Comparison of ENCODE assay signal across 22 cellular contexts in genomic region chr2:55743583-55743982, GRCh38. TPM values are rescaled to one million over a fixed set of nuclear protein-coding genes. Genes with fewer than 3 reads are reported as not detected.
DNase-seq lines count a peak whose midpoint lies in the region; ATAC-seq, FAIRE-seq and TF ChIP-seq lines count a peak whose summit lies in the region.
"Had no signal": no experiment of that assay in that cellular context is flagged by ENCODE, and none has a peak within 500 bp of the region (broad histone marks: within the 10 kb centered on the region; RNA-seq: fewer than 3 reads in every experiment).

No MANE protein-coding gene starts in this region.

- no peak overlapping the region for H3K27ac ChIP-seq in keratinocyte (ENCODE audit: control insufficient read depth, insufficient read depth, low read length)
- H3K27ac ChIP-seq: C4-2B, gastrocnemius medialis, right atrium auricular region had no signal

- no peak overlapping the region for H3K9ac ChIP-seq in keratinocyte (ENCODE audit: control insufficient read depth, extremely low read depth, insufficient read depth, low read length)

- H3K27me3 ChIP-seq in Caco-2 (replicated peaks; ENCODE audit: control insufficient read depth, insufficient read depth, low read length) (no peaks in the 10 kb centered on the region), keratinocyte (ENCODE audit: control insufficient read depth, extremely low read depth, insufficient read depth, low read length) (no peaks in the 10 kb centered on the region)
- H3K27me3 ChIP-seq: gastrocnemius medialis, MG63, right atrium auricular region had no signal

- H3K27ac Mint-ChIP-seq in Caco-2 (ENCODE audit: unreplicated experiment) (peak overlapping the region; percentile 50), immature natural killer cell (no peak overlapping the region), osteocyte (ENCODE audit: unreplicated experiment) (no peak overlapping the region)
- H3K27ac Mint-ChIP-seq: activated CD8-positive, alpha-beta T cell treated with anti-CD3 and anti-CD28 coated beads, Interleukin-2, amount 10 ng/mL, durations not matched to agents 7 days and 5 days; activated naive CD4-positive, alpha-beta T cell treated with anti-CD3 and anti-CD28 coated beads, Interleukin-2, amount 50 U/mL, for 24 hours; dendritic cell treated with granulocyte-macrophage colony-stimulating factor and Interleukin-4, amounts not matched to agents 40 ng/mL and 50 ng/mL, for 4 days; naive thymus-derived CD4-positive, alpha-beta T cell had no signal

- H3K4me3 Mint-ChIP-seq in Caco-2 (ENCODE audit: unreplicated experiment) (peak overlapping the region; percentile 54), immature natural killer cell (no peak overlapping the region), osteocyte (ENCODE audit: unreplicated experiment) (no peak overlapping the region)
- H3K4me3 Mint-ChIP-seq: activated CD8-positive, alpha-beta T cell treated with anti-CD3 and anti-CD28 coated beads, Interleukin-2, amount 10 ng/mL, durations not matched to agents 7 days and 5 days; activated naive CD4-positive, alpha-beta T cell treated with anti-CD3 and anti-CD28 coated beads, Interleukin-2, amount 50 U/mL, for 24 hours; dendritic cell treated with granulocyte-macrophage colony-stimulating factor and Interleukin-4, amounts not matched to agents 40 ng/mL and 50 ng/mL, for 4 days; naive thymus-derived CD4-positive, alpha-beta T cell had no signal

- no peaks in the 10 kb centered on the region for H3K9me1 ChIP-seq in keratinocyte (ENCODE audit: control insufficient read depth, extremely low read depth, insufficient read depth, low read length)

- POLR2A ChIA-PET in Caco-2 (lab: Charles Lee), result no interaction called here

- intact Hi-C loops in Caco-2 (cut with micrococcal nuclease; ENCODE audit: unreplicated experiment), result no loop called here

- dilution Hi-C loops in keratinocyte (cut with MboI; ENCODE audit: extremely low pct_ligation_motif_present, low sequenced_read_pairs), result no loop called here

- DNase-seq in Caco-2 (no peak), astrocyte of the cerebellum (ENCODE audit: low read depth) (peak; percentile 62), keratinocyte (ENCODE audit: low read depth, low spot score) (no peak), cerebellar cortex (ENCODE audit: low spot score) (no peak), immature natural killer cell (no peak), T1000 (lab: John Stamatoyannopoulos, UW) (no peak), osteocyte (ENCODE audit: extremely low spot score, unreplicated experiment) (no peak)
- DNase-seq: activated CD8-positive, alpha-beta T cell treated with anti-CD3 and anti-CD28 coated beads, Interleukin-2, amount 10 ng/mL, durations not matched to agents 7 days and 5 days; gastrocnemius medialis; GDM1; MG63; naive thymus-derived CD4-positive, alpha-beta T cell; NCI-H345; RPMI8226; stimulated activated CD4-positive, alpha-beta T cell treated with anti-CD3 and anti-CD28 coated beads, Interleukin-4, amount 100 ng/mL, for 4 hours; stimulated activated naive CD4-positive, alpha-beta T cell treated with Interleukin-2 at 50 U/mL for 16 hours had no signal

- H3K4me2 ChIP-seq in keratinocyte (ENCODE audit: control insufficient read depth, extremely low read depth, insufficient read depth, low read depth, low read length), result no peak overlapping the region

- H3K79me2 ChIP-seq in keratinocyte (ENCODE audit: control insufficient read depth, insufficient read depth, low read length), result no peaks in the 10 kb centered on the region

- H3K4me3 ChIP-seq in Caco-2 (ENCODE audit: low read depth, low read length) (no peak overlapping the region), astrocyte of the cerebellum (ENCODE audit: low read depth, low read length) (no peak overlapping the region), keratinocyte (ENCODE audit: control insufficient read depth in 2 of 3, extremely low read depth in 1 of 3, insufficient read depth in 2 of 3, low read depth in 1 of 3, low read length in 3 of 3) (no peak overlapping the region)
- H3K4me3 ChIP-seq: gastrocnemius medialis, MG63, right atrium auricular region had no signal

- peak overlapping the region; percentile 29 for H2AFZ ChIP-seq in keratinocyte (ENCODE audit: control insufficient read depth, low read length)

- H3K27me3 Mint-ChIP-seq in Caco-2 (ENCODE audit: insufficient read depth, unreplicated experiment) (no peaks in the 10 kb centered on the region), immature natural killer cell (ENCODE audit: low read depth in 3 of 3) (peaks cover 2 to 13% (median 2%) of the 10 kb centered on the region in 3 donors), osteocyte (ENCODE audit: unreplicated experiment) (peaks cover 12% of the 10 kb centered on the region)
- H3K27me3 Mint-ChIP-seq: dendritic cell treated with granulocyte-macrophage colony-stimulating factor and Interleukin-4, amounts not matched to agents 40 ng/mL and 50 ng/mL, for 4 days had no signal

- H3K36me3 Mint-ChIP-seq in Caco-2 (ENCODE audit: insufficient read depth, unreplicated experiment) (peaks cover 5% of the 10 kb centered on the region), immature natural killer cell (no peaks in the 10 kb centered on the region), osteocyte (ENCODE audit: unreplicated experiment) (no peaks in the 10 kb centered on the region)
- H3K36me3 Mint-ChIP-seq: activated naive CD4-positive, alpha-beta T cell treated with anti-CD3 and anti-CD28 coated beads, Interleukin-2, amount 50 U/mL, for 24 hours had no signal

- H3K9me3 Mint-ChIP-seq in Caco-2 (ENCODE audit: unreplicated experiment) (peaks cover 16% of the 10 kb centered on the region), immature natural killer cell (peaks cover 0 to 5% (median 0%) of the 10 kb centered on the region in 6 donors), osteocyte (ENCODE audit: unreplicated experiment) (no peaks in the 10 kb centered on the region)
- H3K9me3 Mint-ChIP-seq: dendritic cell treated with granulocyte-macrophage colony-stimulating factor and Interleukin-4, amounts not matched to agents 40 ng/mL and 50 ng/mL, for 4 days had no signal

- no peaks in the 10 kb centered on the region for H4K20me1 ChIP-seq in keratinocyte (ENCODE audit: control insufficient read depth, extremely low read depth, insufficient read depth, low read length)

- H3K36me3 ChIP-seq in Caco-2 (ENCODE audit: control insufficient read depth, insufficient read depth, low read length) (no peaks in the 10 kb centered on the region), keratinocyte (ENCODE audit: control insufficient read depth in 2 of 2, extremely low read depth in 1 of 2, insufficient read depth in 2 of 2, low read length in 2 of 2) (no peaks in the 10 kb centered on the region)
- H3K36me3 ChIP-seq: gastrocnemius medialis, MG63, right atrium auricular region had no signal

- peak; percentile 48 for ATAC-seq in HG03039 (IDR thresholded peaks at IDR 0.05; ENCODE audit: unreplicated experiment)
- ATAC-seq: activated CD8-positive, alpha-beta T cell treated with anti-CD3 and anti-CD28 coated beads, Interleukin-2, amount 10 ng/mL, durations not matched to agents 7 days and 5 days; gastrocnemius medialis; naive thymus-derived CD4-positive, alpha-beta T cell had no signal

- BruUV-seq in Caco-2 (replicated peaks; lab: Mats Ljungman, UMichigan), result no TSS peak

- H3K4me1 Mint-ChIP-seq in Caco-2 (ENCODE audit: low read depth, unreplicated experiment) (no peaks in the 10 kb centered on the region), immature natural killer cell (no peaks in the 10 kb centered on the region), osteocyte (ENCODE audit: unreplicated experiment) (no peaks in the 10 kb centered on the region)
- H3K4me1 Mint-ChIP-seq: activated naive CD4-positive, alpha-beta T cell treated with anti-CD3 and anti-CD28 coated beads, Interleukin-2, amount 50 U/mL, for 24 hours; naive thymus-derived CD4-positive, alpha-beta T cell had no signal

- H3K4me1 ChIP-seq in Caco-2 (no peaks in the 10 kb centered on the region), keratinocyte (ENCODE audit: control insufficient read depth, extremely low read depth, insufficient read depth, low read length) (peaks cover 3% of the 10 kb centered on the region)
- H3K4me1 ChIP-seq: gastrocnemius medialis, right atrium auricular region had no signal

- TF ChIP-seq CTCF in Caco-2 (IDR thresholded peaks at IDR 0.05; ENCODE audit: insufficient read depth in 1 of 2, low read depth in 1 of 2, low read length in 1 of 2, severe bottlenecking in 1 of 2, unreplicated experiment in 1 of 2) (no peak), astrocyte of the cerebellum (IDR thresholded peaks at IDR 0.05; ENCODE audit: low read depth, low read length, missing control alignments) (no peak), keratinocyte (optimal IDR thresholded peaks at IDR 0.05 in 1 of 3, IDR thresholded peaks at IDR 0.05 in 1 of 3, conservative IDR thresholded peaks at IDR 0.05 in 1 of 3; ENCODE audit: extremely low read depth in 1 of 3, insufficient read depth in 2 of 3, low read length in 3 of 3) (no peak), osteocyte (IDR thresholded peaks at IDR 0.05) (no peak)

- in situ Hi-C loops in astrocyte of the cerebellum (cut with HindIII; ENCODE audit: low sequenced_read_pairs), result no loop called here

- H3K9me3 ChIP-seq in Caco-2 (no peaks in the 10 kb centered on the region), keratinocyte (ENCODE audit: control insufficient read depth, low read depth, low read length) (no peaks in the 10 kb centered on the region)
- H3K9me3 ChIP-seq: gastrocnemius medialis, MG63, right atrium auricular region had no signal

- FAIRE-seq in keratinocyte (lab: Jason Lieb, UNC), result no peak
- FAIRE-seq: islet of Langerhans had no signal

- CTCF ChIA-PET in Caco-2 (lab: Charles Lee), result no interaction called here

RNA-seq across cellular contexts. Expression of gene PNPT1, which starts 49.9 kb away (rescaled TPM):
- 85.2 and 93.7 TPM in 2 replicates for total RNA-seq in Caco-2 (2022)
- polyA plus RNA-seq in keratinocyte, result 16.8 to 36.1 TPM (median 20.2 TPM) in 3 replicates
- 15.2 TPM for polyA plus RNA-seq in keratinocyte (2011; ENCODE audit: low read depth)
- polyA plus RNA-seq in keratinocyte (2011; cell fraction: cytosol; rRNA removed), result 9.2 and 18.7 TPM in 2 replicates
- polyA plus RNA-seq in keratinocyte (2011; cell fraction: nucleus; rRNA removed), result 23.6 and 31.5 TPM in 2 replicates
- polyA plus RNA-seq in keratinocyte (2012; ENCODE audit: low replicate concordance), result 12.6 and 27.1 TPM in 2 replicates
- polyA minus RNA-seq in keratinocyte, result 10.4 to 20.5 TPM (median 11.8 TPM) in 3 replicates
- 24.2 TPM for polyA minus RNA-seq in keratinocyte (2011; cell fraction: cytosol; rRNA and poly(A)+ RNA removed)
- polyA minus RNA-seq in keratinocyte (2011; cell fraction: nucleus; rRNA and poly(A)+ RNA removed), result 10.9 and 21.0 TPM in 2 replicates
- 10 to 100 TPM; 13.1 to 20.5 (median 19.6) TPM for polyA plus RNA-seq in immature natural killer cell
- 17.8 and 28.8 TPM in 2 replicates for total RNA-seq in osteocyte
